In genomic region chr3:173755161-173755560, GRCh38 we compare ENCODE assay signal across 28 cellular contexts.
"Had no signal": no experiment of that assay in that cellular context is flagged by ENCODE, and none has a peak within 500 bp of the region (broad histone marks: within the 10 kb centered on the region; RNA-seq: fewer than 3 reads in every experiment).

No MANE protein-coding gene starts in this region.

- H3K4me3 ChIP-seq: neural progenitor cell, ovary, psoas muscle, skin epidermis, smooth muscle cell, spleen, suprapubic skin, testis, tibial artery, transverse colon, upper lobe of right lung, uterus had no signal

- H3K4me2 ChIP-seq: neural progenitor cell, smooth muscle cell had no signal

- H3K36me3 ChIP-seq: neural progenitor cell, ovary, spleen, suprapubic skin, tibial artery, transverse colon, upper lobe of right lung, uterus had no signal

- H3K4me1 ChIP-seq: neural progenitor cell, parathyroid adenoma, psoas muscle, spleen, suprapubic skin, testis, tibial artery, transverse colon, upper lobe of right lung, uterus had no signal

- DNase-seq: natural killer cell; occipital lobe; ovary; posterior cingulate gyrus; psoas muscle; right cardiac atrium; spleen; stimulated activated CD4-positive, alpha-beta T cell treated with anti-CD3 and anti-CD28 coated beads, Interleukin-12 subunit alpha, Interleukin-12 subunit beta, amount 100 ng/mL, for 4 hours; stimulated activated CD4-positive, alpha-beta T cell treated with anti-CD3 and anti-CD28 coated beads, Interleukin-1b, Interleukin-23, amount 100 ng/mL, for 48 hours; stimulated activated CD4-positive, alpha-beta T cell treated with anti-CD3 and anti-CD28 coated beads, Interleukin-4, amount 100 ng/mL, for 1 hour; stimulated activated CD4-positive, alpha-beta T cell treated with anti-CD3 and anti-CD28 coated beads, Interleukin-4, amount 100 ng/mL, for 4 hours; stimulated activated CD8-positive, alpha-beta memory T cell treated with anti-CD3 and anti-CD28 coated beads, Interleukin-4, amount 100 ng/mL, for 48 hours; stimulated activated naive CD4-positive, alpha-beta T cell; stimulated activated naive CD8-positive, alpha-beta T cell treated with anti-CD3 and anti-CD28 coated beads, Interleukin-15, amount 100 ng/mL, for 72 hours; stimulated activated naive CD8-positive, alpha-beta T cell treated with anti-CD3 and anti-CD28 coated beads, Interleukin-15, Interleukin-2, amounts not matched to agents 100 U/mL and 50 U/mL, for 24 hours; substantia nigra; testis; tibial artery; transverse colon; upper lobe of right lung; uterus had no signal

- H3K27ac ChIP-seq: neural progenitor cell, ovary, parathyroid adenoma, psoas muscle, skin epidermis, spleen, suprapubic skin, testis, tibial artery, transverse colon, upper lobe of right lung, uterus had no signal

- H3K9me3 ChIP-seq: ovary, psoas muscle, spleen, suprapubic skin, testis, tibial artery, transverse colon, upper lobe of right lung, uterus had no signal

- H3K9ac ChIP-seq: neural progenitor cell, parathyroid adenoma had no signal

- H2AFZ ChIP-seq: neural progenitor cell, parathyroid adenoma had no signal

- H3K27me3 ChIP-seq: neural progenitor cell, ovary, spleen, suprapubic skin, testis, tibial artery, transverse colon, upper lobe of right lung, uterus had no signal

- ATAC-seq: natural killer cell; psoas muscle; right cardiac atrium; sciatic nerve; stimulated activated memory B cell treated with anti-CD40 and anti-IgM and Interleukin-4, amounts not matched to agents 10 μg/mL and 1 μg/mL and 100 μg/mL, for 72 hours; stimulated activated naive CD8-positive, alpha-beta T cell treated with anti-CD3 and anti-CD28 coated beads, Interleukin-15, amount 100 ng/mL, for 72 hours; stimulated activated naive CD8-positive, alpha-beta T cell treated with anti-CD3 and anti-CD28 coated beads, Interleukin-15, Interleukin-2, amounts not matched to agents 100 U/mL and 50 U/mL, for 24 hours; upper lobe of right lung had no signal
